ENCODE assay signal across 17 cellular contexts in the genomic region with DNA sequence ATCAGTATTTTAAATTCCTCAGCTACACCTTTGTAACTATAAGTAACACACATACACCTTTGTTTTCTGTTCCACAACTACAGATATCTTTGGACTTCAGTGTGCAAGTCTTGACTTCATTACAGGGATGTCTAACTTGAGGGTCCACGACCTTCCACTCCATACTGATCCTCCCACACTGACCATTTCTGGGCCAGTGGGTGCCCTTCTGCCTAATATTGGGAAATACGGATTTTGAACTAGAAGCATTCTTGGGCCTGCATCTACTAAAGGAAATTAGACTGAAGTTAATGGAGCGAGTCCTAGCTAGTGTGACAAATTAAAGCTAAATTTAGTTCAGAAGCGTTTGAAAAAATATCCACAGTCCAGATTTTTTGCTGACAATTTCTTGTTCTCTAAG. TPM values are rescaled to one million over a fixed set of nuclear protein-coding genes. Genes with fewer than 3 reads are reported as not detected.
A peak's percentile ranks its signal among the peaks of the same experiment; 100 is the strongest.
DNase-seq lines count a peak whose midpoint lies in the region; ATAC-seq, FAIRE-seq and TF ChIP-seq lines count a peak whose summit lies in the region.
"Had no signal": no experiment of that assay in that cellular context is flagged by ENCODE, and none has a peak within 500 bp of the region (broad histone marks: within the 10 kb centered on the region; RNA-seq: fewer than 3 reads in every experiment).

No MANE protein-coding gene starts in this region.

- CTCF ChIA-PET in A549 (lab: Yijun Ruan, JAX): interaction anchor here (1.0 to 4.3 kb wide), 7 partner anchors 16 to 371 kb away, joined by 3 to 14 read pairs (median 3); partner anchors contain the start of genes BLMH and GOSR1
- CTCF ChIA-PET in OCI-LY7 (lab: Charles Lee; ENCODE audit: unreplicated experiment): no interaction called here

- 87% methylated on average over 4 of the region's 4 CpGs for WGBS in A549 (ENCODE audit: missing lambda C conversion rate)
- 57 to 63% methylated on average over 3 to 4 of the region's 4 CpGs for WGBS in gastroesophageal sphincter (ENCODE audit: low coverage in 1 of 2), 2 donors

- no peaks in the 10 kb centered on the region for H3K9me2 ChIP-seq in OCI-LY7 (ENCODE audit: insufficient read depth, low read length)

- H3K36me3 ChIP-seq in OCI-LY7 (ENCODE audit: insufficient read depth, low read length) (no peaks in the 10 kb centered on the region), gastroesophageal sphincter (no peaks in the 10 kb centered on the region), parathyroid adenoma (ENCODE audit: control insufficient read depth, insufficient read depth, low read length) (no peaks in the 10 kb centered on the region), BE2C (no peaks in the 10 kb centered on the region)
- H3K36me3 ChIP-seq: tibial artery had no signal

- POLR2A ChIA-PET in A549 (lab: Yijun Ruan, JAX): no interaction called here
- POLR2A ChIA-PET in OCI-LY7 (lab: Charles Lee): no interaction called here

- TF ChIP-seq EP300 in A549 (IDR thresholded peaks at IDR 0.05) (no peak), gastroesophageal sphincter (IDR thresholded peaks at IDR 0.05) (no peak)

- H3K4me1 ChIP-seq in A549 (peaks cover 44% of the 10 kb centered on the region), OCI-LY7 (ENCODE audit: insufficient read depth, low read length, poor library complexity, severe bottlenecking) (no peaks in the 10 kb centered on the region), gastroesophageal sphincter (peaks cover 0 to 49% (median 5%) of the 10 kb centered on the region in 3 donors), parathyroid adenoma (peaks cover 15% of the 10 kb centered on the region), BE2C (no peaks in the 10 kb centered on the region; the same call in 1 of the 2 replicates)

- intact Hi-C loops in OCI-LY7 (cut with micrococcal nuclease; ENCODE audit: unreplicated experiment): loop anchor here (5.0 to 10.0 kb wide), 3 partner anchors 134 to 374 kb away; partner anchors contain the start of gene GOSR1

- H3K27ac ChIP-seq in A549 (peak overlapping the region; percentile 77 to 82), OCI-LY7 (ENCODE audit: low read depth, low read length, poor library complexity, severe bottlenecking) (no peak overlapping the region), gastroesophageal sphincter (peak overlapping the region; percentile 25 to 58 (median 52)), parathyroid adenoma (peak overlapping the region; percentile 55)
- H3K27ac ChIP-seq: tibial artery had no signal

- FAIRE-seq in A549 (lab: Jason Lieb, UNC): no peak
- FAIRE-seq: GM18507 had no signal

- TF ChIP-seq CTCF in A549 (IDR thresholded peaks at IDR 0.05): no peak
- TF ChIP-seq CTCF in OCI-LY7 (conservative IDR thresholded peaks at IDR 0.05; ENCODE audit: low read length): no peak
- no peak for TF ChIP-seq CTCF in gastroesophageal sphincter (IDR thresholded peaks at IDR 0.05)
- no peak for TF ChIP-seq CTCF in parathyroid adenoma (IDR thresholded peaks at IDR 0.05)
- TF ChIP-seq CTCF in BE2C (IDR thresholded peaks at IDR 0.05; ENCODE audit: low read depth, low read length): no peak

- ATAC-seq in A549: no peak
- ATAC-seq in gastroesophageal sphincter: no peak
- ATAC-seq in HG03460 (IDR thresholded peaks at IDR 0.05; ENCODE audit: unreplicated experiment): no peak
- ATAC-seq in GM21423 (IDR thresholded peaks at IDR 0.05; ENCODE audit: unreplicated experiment): no peak
- ATAC-seq: effector memory CD8-positive, alpha-beta T cell had no signal

- peak overlapping the region; percentile 27; the same call in 2 of the 3 replicates for H3K4me2 ChIP-seq in A549
- H3K4me2 ChIP-seq in OCI-LY7 (ENCODE audit: low read length): no peak overlapping the region
- peak overlapping the region; percentile 51 for H3K4me2 ChIP-seq in parathyroid adenoma (ENCODE audit: low read length)

- BruUV-seq in OCI-LY7 (replicated peaks; lab: Mats Ljungman, UMichigan): no TSS peak

- H3K27me3 ChIP-seq in gastroesophageal sphincter (no peaks in the 10 kb centered on the region), parathyroid adenoma (ENCODE audit: control insufficient read depth, insufficient read depth, low read length) (no peaks in the 10 kb centered on the region), BE2C (no peaks in the 10 kb centered on the region)
- H3K27me3 ChIP-seq: tibial artery had no signal

- TF ChIP-seq POLR2A in A549 (IDR thresholded peaks at IDR 0.05; ENCODE audit: low read length) (no peak), gastroesophageal sphincter (IDR thresholded peaks at IDR 0.05) (no peak)

- H4K20me1 ChIP-seq in OCI-LY7 (ENCODE audit: insufficient read depth, low read length): no peaks in the 10 kb centered on the region

- TF ChIP-seq RAD21 in A549 (conservative IDR thresholded peaks at IDR 0.05 in 1 of 2, IDR thresholded peaks at IDR 0.05 in 1 of 2): no peak

- H3K79me2 ChIP-seq in OCI-LY7 (ENCODE audit: insufficient read depth, low read depth, low read length): no peaks in the 10 kb centered on the region
- H3K79me2 ChIP-seq in parathyroid adenoma: no peaks in the 10 kb centered on the region

- H2AFZ ChIP-seq in OCI-LY7 (ENCODE audit: low read length) (0 out of 2 replicates have a peak overlapping the region, but pooled peaks have one; percentile 29), parathyroid adenoma (peak overlapping the region; percentile 93)

- H3K9me3 ChIP-seq in A549 (no peaks in the 10 kb centered on the region), OCI-LY7 (ENCODE audit: low read length) (no peaks in the 10 kb centered on the region), gastroesophageal sphincter (no peaks in the 10 kb centered on the region), parathyroid adenoma (ENCODE audit: control insufficient read depth, low read length) (no peaks in the 10 kb centered on the region), BE2C (no peaks in the 10 kb centered on the region)
- H3K9me3 ChIP-seq: mucosa of descending colon, tibial artery had no signal

- no peak overlapping the region for H3K9ac ChIP-seq in parathyroid adenoma

- DNase-seq in A549 (ENCODE audit: low read depth in 1 of 2, low spot score in 1 of 2) (no peak), OCI-LY7 (ENCODE audit: low spot score) (no peak), H4 (ENCODE audit: low spot score) (no peak), BE2C (no peak)
- DNase-seq: activated effector memory CD4-positive, alpha-beta T cell treated with anti-CD3 and anti-CD28 coated beads, Interleukin-2, amount 50 U/mL, for 16 hours; DMS 273 treated with DMSO at 0.1 percent for 48 hours; effector memory CD8-positive, alpha-beta T cell; immature natural killer cell; mucosa of descending colon; tibial artery had no signal

- H3K4me3 ChIP-seq in A549 (no peak overlapping the region), OCI-LY7 (ENCODE audit: low read depth, low read length, poor library complexity, severe bottlenecking) (no peak overlapping the region), gastroesophageal sphincter (no peak overlapping the region), parathyroid adenoma (ENCODE audit: low read depth, low read length) (peak overlapping the region; percentile 3), BE2C (ENCODE audit: low read depth, low read length) (no peak overlapping the region)
- H3K4me3 ChIP-seq: mucosa of descending colon, tibial artery had no signal

TF ChIP-seq in A549, 52 proteins besides CTCF, POLR2A, EP300 and RAD21:
- TF ChIP-seq RFX5 (IDR thresholded peaks at IDR 0.05): no peak

RNA-seq across cellular contexts. Expression of gene TMIGD1, which starts 9.9 kb away (rescaled TPM):
- not detected in 2 replicates for polyA plus RNA-seq in A549 (2011; rRNA removed)
- polyA plus RNA-seq in A549 (2012; cell fraction: cytosol; rRNA removed): not detected in 2 replicates
- not detected in 2 replicates for polyA plus RNA-seq in A549 (2012; cell fraction: nucleus; rRNA removed)
- not detected in 3 replicates for polyA plus RNA-seq in A549 (2017; fragmentation: RNase III; extraction: RNeasy Plus Mini Kit Qiagen cat#74134 plus additional on column Dnase treatment)
- not detected in 2 replicates for polyA minus RNA-seq in A549 (2011; rRNA and poly(A)+ RNA removed)
- total RNA-seq in OCI-LY7 (2014; rRNA removed; shearing (Covaris generic)): not detected in 2 replicates
- total RNA-seq in OCI-LY7 (2022): not detected in 2 replicates
- not detected for total RNA-seq in gastroesophageal sphincter
- total RNA-seq in H4 (2014; rRNA removed; shearing (Covaris generic)): not detected in 2 replicates
- polyA plus RNA-seq in BE2C (2012; ENCODE audit: insufficient read depth, insufficient read length, low read depth): not detected
- total RNA-seq: activated CD8-positive, alpha-beta memory T cell treated with anti-CD3 and anti-CD28 coated beads for 36 hours; NCI-H460 had no signal
- polyA plus RNA-seq: immature natural killer cell had no signal

RNA-seq across cellular contexts. Expression of gene CPD, which starts 35.0 kb away (rescaled TPM):
- polyA plus RNA-seq in A549 (2011; rRNA removed): 83.3 and 97.2 TPM in 2 replicates
- polyA plus RNA-seq in A549 (2012; cell fraction: cytosol; rRNA removed): 7.0 TPM in 2 replicates
- 8.9 and 9.8 TPM in 2 replicates for polyA plus RNA-seq in A549 (2012; cell fraction: nucleus; rRNA removed)
- 22.4 to 27.7 TPM (median 26.9 TPM) in 3 replicates for polyA plus RNA-seq in A549 (2017; fragmentation: RNase III; extraction: RNeasy Plus Mini Kit Qiagen cat#74134 plus additional on column Dnase treatment)
- polyA minus RNA-seq in A549 (2011; rRNA and poly(A)+ RNA removed): 125 and 150 TPM in 2 replicates
- total RNA-seq in OCI-LY7 (2014; rRNA removed; shearing (Covaris generic)): 16.4 and 20.7 TPM in 2 replicates
- total RNA-seq in OCI-LY7 (2022): 22.4 and 24.0 TPM in 2 replicates
- 100 to 1,000 TPM in 1 of 4 donors, 10 to 100 TPM in 3; 37.8 to 103 (median 57.5) TPM for total RNA-seq in gastroesophageal sphincter
- total RNA-seq in H4 (2014; rRNA removed; shearing (Covaris generic)): 37.9 and 40.8 TPM in 2 replicates
- polyA plus RNA-seq in BE2C (2012; ENCODE audit: insufficient read depth, insufficient read length, low read depth): 9.2 TPM

RNA-seq across cellular contexts. Expression of gene BLMH, which starts 52.0 kb away (rescaled TPM):
- polyA plus RNA-seq in A549 (2011; rRNA removed) (36.4 and 38.5 TPM in 2 replicates), A549 (2017; fragmentation: RNase III; extraction: RNeasy Plus Mini Kit Qiagen cat#74134 plus additional on column Dnase treatment) (61.5 to 66.4 TPM (median 62.7 TPM) in 3 replicates)
- 23.5 and 25.1 TPM in 2 replicates for polyA plus RNA-seq in A549 (2012; cell fraction: cytosol; rRNA removed)
- polyA plus RNA-seq in A549 (2012; cell fraction: nucleus; rRNA removed): 34.7 and 44.2 TPM in 2 replicates
- polyA minus RNA-seq in A549 (2011; rRNA and poly(A)+ RNA removed): 21.5 and 33.7 TPM in 2 replicates
- total RNA-seq in OCI-LY7 (2014; rRNA removed; shearing (Covaris generic)): 33.8 and 35.0 TPM in 2 replicates
- total RNA-seq in OCI-LY7 (2022) (65.7 and 72.7 TPM in 2 replicates), gastroesophageal sphincter (10 to 100 TPM; 17.8 to 29.3 (median 20.7) TPM)
- total RNA-seq in H4 (2014; rRNA removed; shearing (Covaris generic)): 32.9 and 48.8 TPM in 2 replicates
- polyA plus RNA-seq in BE2C (2012; ENCODE audit: insufficient read depth, insufficient read length, low read depth): 7.9 TPM
